10 cellular contexts compared by ENCODE assay signal in the genomic region with DNA sequence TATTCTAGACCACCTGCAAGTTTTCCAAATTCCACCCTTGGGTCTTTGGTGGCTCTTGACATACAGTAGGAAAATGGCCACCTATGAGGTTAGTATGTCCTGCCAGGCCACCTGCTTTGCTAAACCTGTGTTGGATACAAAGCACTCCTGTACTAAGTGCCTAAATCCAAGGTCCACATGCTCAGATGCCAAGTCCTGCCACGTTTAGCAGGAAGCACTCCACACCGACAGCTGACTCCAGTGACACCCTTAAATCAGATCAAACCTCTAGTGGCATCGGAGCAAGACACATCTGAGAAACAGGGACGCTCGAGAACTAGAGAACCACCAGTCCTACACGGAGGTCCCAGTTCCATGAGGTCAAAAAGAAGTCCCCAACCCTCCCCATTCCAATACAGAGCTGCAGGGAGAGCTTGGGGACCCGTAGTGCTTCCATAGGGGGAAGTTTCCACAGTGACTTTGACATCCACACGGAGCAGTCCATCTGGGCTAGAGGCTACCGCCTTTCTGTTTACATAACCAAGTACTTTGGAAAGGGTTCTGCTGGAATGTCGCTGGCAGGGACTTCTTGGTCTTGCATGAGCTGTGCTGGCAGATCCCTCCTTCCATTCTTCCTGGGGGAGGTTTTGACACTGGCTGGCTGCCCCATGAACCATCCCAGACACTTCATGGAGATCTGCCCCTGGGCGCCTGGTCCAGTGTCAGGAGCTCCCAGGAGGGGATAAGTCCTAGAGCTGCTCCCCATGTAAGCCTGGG.
DNase-seq lines count a peak whose midpoint lies in the region; ATAC-seq and TF ChIP-seq lines count a peak whose summit lies in the region.
"Had no signal": no experiment of that assay in that cellular context is flagged by ENCODE, and none has a peak within 500 bp of the region (broad histone marks: within the 10 kb centered on the region; RNA-seq: fewer than 3 reads in every experiment).

No MANE protein-coding gene starts in this region.

- H3K27ac ChIP-seq in upper lobe of left lung: peak overlapping the region in 3 of 4 donors; percentile 17 to 69 (median 30)

- DNase-seq in M059J (ENCODE audit: low read depth): peak; percentile 67
- peak; percentile 59 for DNase-seq in fibroblast of pulmonary artery (ENCODE audit: low read depth)
- DNase-seq in medulla oblongata (ENCODE audit: extremely low spot score): peak; percentile 53
- no peak for DNase-seq in upper lobe of left lung
- DNase-seq in NCI-H2171 (lab: John Stamatoyannopoulos, UW): no peak
- no peak for DNase-seq in NCI-H1092 (lab: John Stamatoyannopoulos, UW)
- DNase-seq: NCI-H1694; stimulated activated CD4-positive, alpha-beta T cell treated with anti-CD3 and anti-CD28 coated beads, Interleukin-12 subunit alpha, Interleukin-12 subunit beta, amount 100 ng/mL, for 4 hours had no signal

- H3K4me3 ChIP-seq in fibroblast of pulmonary artery (replicated peaks; ENCODE audit: low read depth, low read length) (no peak overlapping the region), upper lobe of left lung (no peak overlapping the region)

- H3K9me3 ChIP-seq in upper lobe of left lung: no peaks in the 10 kb centered on the region

- no peak for TF ChIP-seq EP300 in upper lobe of left lung (IDR thresholded peaks at IDR 0.05)

- no peak for TF ChIP-seq POLR2A in upper lobe of left lung (IDR thresholded peaks at IDR 0.05)

- peaks cover 8 to 22% (median 14%) of the 10 kb centered on the region in 4 donors for H3K4me1 ChIP-seq in upper lobe of left lung

- TF ChIP-seq CTCF in fibroblast of pulmonary artery (IDR thresholded peaks at IDR 0.05; ENCODE audit: low read length, missing control alignments) (no peak), upper lobe of left lung (IDR thresholded peaks at IDR 0.05) (no peak)

- no peaks in the 10 kb centered on the region for H3K27me3 ChIP-seq in upper lobe of left lung

- 52 to 63% methylated on average over 10 to 11 of the region's 11 CpGs for WGBS in upper lobe of left lung, 2 donors

- ATAC-seq in upper lobe of left lung (ENCODE audit: low FRiP score in 2 of 2) (peak; percentile 45 to 62), HG03159 (IDR thresholded peaks at IDR 0.05; ENCODE audit: unreplicated experiment) (no peak), GM19395 (IDR thresholded peaks at IDR 0.05; ENCODE audit: unreplicated experiment) (no peak)

- no peaks in the 10 kb centered on the region for H3K36me3 ChIP-seq in upper lobe of left lung

Comparison
In these comparisons a context has a peak if more than half of its experiments do, and no peak if none do; other contexts are left out.
1. DNase-seq: peak in M059J (single experiment), fibroblast of pulmonary artery (single experiment) and medulla oblongata (single experiment); none in upper lobe of left lung (0 of 2), NCI-H2171 (single experiment) and NCI-H1092 (single experiment).
2. ATAC-seq: peak in upper lobe of left lung (2 of 2); none in HG03159 (single experiment) and GM19395 (single experiment).